In the genomic region with DNA sequence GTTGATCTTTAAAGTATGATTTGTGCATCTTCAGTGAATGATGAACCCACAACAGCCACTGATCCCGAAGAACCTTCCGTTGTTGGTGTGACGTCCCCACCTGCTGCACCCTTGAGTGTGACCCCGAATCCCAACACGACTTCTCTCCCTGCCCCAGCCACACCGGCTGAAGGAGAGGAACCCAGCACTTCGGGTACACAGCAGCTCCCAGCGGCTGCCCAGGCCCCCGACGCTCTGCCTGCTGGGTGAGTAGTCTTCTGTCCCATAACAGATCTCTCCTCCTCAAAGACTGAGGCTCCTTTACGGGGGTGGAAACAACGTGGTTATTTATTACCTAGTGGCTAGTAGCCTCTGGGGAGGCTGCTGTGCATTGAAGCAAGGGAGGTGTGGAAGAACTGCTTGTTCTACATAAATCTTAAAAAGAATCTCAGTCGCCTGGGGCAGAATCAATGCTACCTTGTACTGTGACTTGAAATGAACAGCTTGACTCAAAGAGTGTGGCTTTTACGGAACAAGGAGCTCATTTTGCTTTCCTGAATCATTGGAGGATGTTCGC, we compare ENCODE assay signal across 21 cellular contexts.
DNase-seq lines count a peak whose midpoint lies in the region; ATAC-seq, FAIRE-seq and TF ChIP-seq lines count a peak whose summit lies in the region.
"Had no signal": no experiment of that assay in that cellular context is flagged by ENCODE, and none has a peak within 500 bp of the region (broad histone marks: within the 10 kb centered on the region; RNA-seq: fewer than 3 reads in every experiment).

No MANE protein-coding gene starts in this region.

- H3K36me3 ChIP-seq in astrocyte (ENCODE audit: insufficient read depth, low read length) = peaks cover 9% of the 10 kb centered on the region
- H3K36me3 ChIP-seq in mesenchymal stem cell (ENCODE audit: control insufficient read depth in 1 of 2, insufficient read depth in 2 of 2, low read depth in 1 of 2, low read length in 2 of 2) = peaks cover 2 to 19% of the 10 kb centered on the region in 2 experiments
- no peaks in the 10 kb centered on the region; the same call in 1 of the 2 replicates for H3K36me3 ChIP-seq in H7 (replicated peaks; ENCODE audit: control insufficient read depth, insufficient read depth, low read length)
- peaks cover 0 to 12% of the 10 kb centered on the region in 2 donors for H3K36me3 ChIP-seq in ascending aorta

- no peak overlapping the region for H3K23ac ChIP-seq in mesenchymal stem cell (ENCODE audit: low read length in 2 of 2)

- H3K79me2 ChIP-seq in astrocyte (ENCODE audit: insufficient read depth, low read length) = no peaks in the 10 kb centered on the region

- WGBS in mesenchymal stem cell = 78% methylated on average over 12 of the region's 15 CpGs

- FAIRE-seq in astrocyte (lab: Jason Lieb, UNC) = no peak

- H3K27ac ChIP-seq in astrocyte (ENCODE audit: low read depth, low read length) = no peak overlapping the region
- peak overlapping the region; percentile 81 for H3K27ac ChIP-seq in mesenchymal stem cell (ENCODE audit: low read length, poor library complexity, severe bottlenecking)
- no peak overlapping the region for H3K27ac ChIP-seq in ascending aorta
- H3K27ac ChIP-seq: vagina had no signal

- H2BK12ac ChIP-seq in mesenchymal stem cell (ENCODE audit: low read length in 2 of 2) = no peak overlapping the region

- TF ChIP-seq CTCF in astrocyte (IDR thresholded peaks at IDR 0.05; ENCODE audit: insufficient read depth, low read depth, low read length) (no peak), ascending aorta (IDR thresholded peaks at IDR 0.05) (no peak)

- no peak overlapping the region for H3K4ac ChIP-seq in mesenchymal stem cell (ENCODE audit: low read depth in 1 of 2, low read length in 2 of 2)

- H2BK5ac ChIP-seq in mesenchymal stem cell (ENCODE audit: low read depth, low read length, poor library complexity, severe bottlenecking) = no peak overlapping the region

- H2AFZ ChIP-seq in astrocyte (ENCODE audit: low read depth, low read length) (no peak overlapping the region), mesenchymal stem cell (ENCODE audit: low read depth, low read length) (no peak overlapping the region)

- H3K9me3 Mint-ChIP-seq in astrocyte (ENCODE audit: unreplicated experiment) = peaks cover 5% of the 10 kb centered on the region
- H3K9me3 Mint-ChIP-seq: activated CD8-positive, alpha-beta T cell treated with anti-CD3 and anti-CD28 coated beads for 36 hours; activated T-helper 1 cell treated with anti-CD3 and anti-CD28 coated beads, Interleukin-12 subunit alpha, Interleukin-12 subunit beta, Interleukin-2, Interleukin-4 antibody, amounts not matched to agents 30 ng/mL and 10 ng/mL and 1 ng/mL, durations not matched to agents 14 hours and 24 hours and 36 hours; CD8-positive, alpha-beta memory T cell; central memory CD8-positive, alpha-beta T cell; IgD-negative memory B cell had no signal

- H3K4me3 Mint-ChIP-seq in astrocyte (ENCODE audit: unreplicated experiment) = no peak overlapping the region
- H3K4me3 Mint-ChIP-seq: activated CD8-positive, alpha-beta T cell treated with anti-CD3 and anti-CD28 coated beads for 36 hours; activated T-helper 1 cell treated with anti-CD3 and anti-CD28 coated beads, Interleukin-12 subunit alpha, Interleukin-12 subunit beta, Interleukin-2, Interleukin-4 antibody, amounts not matched to agents 30 ng/mL and 10 ng/mL and 1 ng/mL, durations not matched to agents 14 hours and 24 hours and 36 hours; central memory CD8-positive, alpha-beta T cell; IgD-negative memory B cell had no signal

- no peaks in the 10 kb centered on the region for H3K9me3 ChIP-seq in astrocyte (ENCODE audit: insufficient read depth, low read depth, low read length)
- no peaks in the 10 kb centered on the region for H3K9me3 ChIP-seq in mesenchymal stem cell (ENCODE audit: control insufficient read depth, low read length)
- no peaks in the 10 kb centered on the region for H3K9me3 ChIP-seq in ascending aorta
- H3K9me3 ChIP-seq: vagina had no signal

- no peak overlapping the region for H2BK15ac ChIP-seq in mesenchymal stem cell (ENCODE audit: low read depth, poor library complexity, severe bottlenecking)

- peak overlapping the region; percentile 26 for H3K27ac Mint-ChIP-seq in astrocyte (ENCODE audit: unreplicated experiment)
- H3K27ac Mint-ChIP-seq: activated CD8-positive, alpha-beta T cell treated with anti-CD3 and anti-CD28 coated beads for 36 hours; activated T-helper 1 cell treated with anti-CD3 and anti-CD28 coated beads, Interleukin-12 subunit alpha, Interleukin-12 subunit beta, Interleukin-2, Interleukin-4 antibody, amounts not matched to agents 30 ng/mL and 10 ng/mL and 1 ng/mL, durations not matched to agents 14 hours and 24 hours and 36 hours; CD8-positive, alpha-beta memory T cell had no signal

- H3K4me1 ChIP-seq in astrocyte (ENCODE audit: insufficient read depth, low read length) (peaks cover 7% of the 10 kb centered on the region), mesenchymal stem cell (ENCODE audit: control insufficient read depth, insufficient read depth, low read depth, low read length) (peaks cover 14% of the 10 kb centered on the region), ascending aorta (peaks cover 0 to 15% of the 10 kb centered on the region in 2 donors)

- DNase-seq in ACHN = peak; percentile 81
- DNase-seq in astrocyte (ENCODE audit: low read depth) = no peak
- no peak for DNase-seq in mesenchymal stem cell
- DNase-seq in mesenteric fat pad (ENCODE audit: low spot score) = no peak
- DNase-seq in D341Med (ENCODE audit: low spot score) = no peak
- DNase-seq in H7 = no peak
- DNase-seq in ascending aorta (ENCODE audit: low spot score in 2 of 2) = no peak
- DNase-seq: activated CD8-positive, alpha-beta T cell treated with anti-CD3 and anti-CD28 coated beads for 36 hours; CD8-positive, alpha-beta memory T cell; MV-4-11; NCI-H2081 treated with DMSO at 0.1 percent for 48 hours; NCI-H748 treated with DMSO at 0.1 percent for 48 hours; stimulated activated naive CD4-positive, alpha-beta T cell treated with Interleukin-2 at 50 U/mL for 16 hours; SW 1271 had no signal

- H4K20me1 ChIP-seq in astrocyte (ENCODE audit: insufficient read depth, low read length) = peaks cover 3% of the 10 kb centered on the region

- H3K4me2 ChIP-seq in astrocyte (ENCODE audit: low read length) (no peak overlapping the region), mesenchymal stem cell (ENCODE audit: low read length, poor library complexity, severe bottlenecking) (peak overlapping the region; percentile 54)

- H3K27me3 Mint-ChIP-seq in astrocyte (ENCODE audit: low read depth, unreplicated experiment) = no peaks in the 10 kb centered on the region
- H3K27me3 Mint-ChIP-seq: activated CD8-positive, alpha-beta T cell treated with anti-CD3 and anti-CD28 coated beads for 36 hours; CD8-positive, alpha-beta memory T cell; central memory CD8-positive, alpha-beta T cell; IgD-negative memory B cell had no signal

- H4K91ac ChIP-seq in mesenchymal stem cell (ENCODE audit: low read length) = no peak overlapping the region

- H3K14ac ChIP-seq in mesenchymal stem cell (ENCODE audit: low read length in 2 of 2) = no peak overlapping the region

- peaks cover 13% of the 10 kb centered on the region for H3K4me1 Mint-ChIP-seq in astrocyte (ENCODE audit: low read depth, unreplicated experiment)

- ATAC-seq in GM19463 (IDR thresholded peaks at IDR 0.05; ENCODE audit: unreplicated experiment) = peak; percentile 89
- ATAC-seq: activated CD8-positive, alpha-beta T cell treated with anti-CD3 and anti-CD28 coated beads for 36 hours; left lobe of liver; Panc1 had no signal

- peaks cover 25% of the 10 kb centered on the region for H3K36me3 Mint-ChIP-seq in astrocyte (ENCODE audit: low read depth, unreplicated experiment)

- H3K4me3 ChIP-seq in astrocyte (ENCODE audit: insufficient read depth, low read depth, low read length) = no peak overlapping the region
- H3K4me3 ChIP-seq in mesenchymal stem cell (ENCODE audit: insufficient read depth in 1 of 2, low read depth in 1 of 2, low read length in 2 of 2) = no peak overlapping the region
- H3K4me3 ChIP-seq in H7 (ENCODE audit: insufficient read depth, low read depth, low read length) = no peak overlapping the region
- H3K4me3 ChIP-seq in ascending aorta = no peak overlapping the region
- H3K4me3 ChIP-seq: vagina had no signal

- peaks cover 5% of the 10 kb centered on the region for H3K79me1 ChIP-seq in mesenchymal stem cell (replicated peaks; ENCODE audit: low read length, poor library complexity, severe bottlenecking)

- H3K27me3 ChIP-seq in astrocyte (ENCODE audit: insufficient read depth, low read length) (no peaks in the 10 kb centered on the region), mesenchymal stem cell (ENCODE audit: control insufficient read depth in 1 of 2, insufficient read depth in 1 of 2, low read length in 2 of 2) (no peaks in the 10 kb centered on the region), H7 (ENCODE audit: control insufficient read depth, insufficient read depth, low read length) (no peaks in the 10 kb centered on the region), ascending aorta (no peaks in the 10 kb centered on the region)
- H3K27me3 ChIP-seq: vagina had no signal

- in situ Hi-C loops in ACHN (cut with HindIII; ENCODE audit: low pct_ligation_motif_present, low pct_unique_long_range_greater_than_20kb, low sequenced_read_pairs) = no loop called here

- no peak overlapping the region for H2AK5ac ChIP-seq in mesenchymal stem cell (ENCODE audit: low read length, severe bottlenecking)

- no peak overlapping the region for H3K18ac ChIP-seq in mesenchymal stem cell (ENCODE audit: low read depth in 1 of 2, low read length in 2 of 2)

- H2BK120ac ChIP-seq in mesenchymal stem cell (ENCODE audit: low read depth, low read length) = no peak overlapping the region

- H3K9ac ChIP-seq in astrocyte (ENCODE audit: low read length) (no peak overlapping the region), mesenchymal stem cell (ENCODE audit: low read length) (no peak overlapping the region)

- intact Hi-C loops in ascending aorta (cut with DNase I) = no loop called here

- H4K8ac ChIP-seq in mesenchymal stem cell (ENCODE audit: low read length) = no peak overlapping the region
